9 cellular contexts compared by ENCODE assay signal in the genomic region with DNA sequence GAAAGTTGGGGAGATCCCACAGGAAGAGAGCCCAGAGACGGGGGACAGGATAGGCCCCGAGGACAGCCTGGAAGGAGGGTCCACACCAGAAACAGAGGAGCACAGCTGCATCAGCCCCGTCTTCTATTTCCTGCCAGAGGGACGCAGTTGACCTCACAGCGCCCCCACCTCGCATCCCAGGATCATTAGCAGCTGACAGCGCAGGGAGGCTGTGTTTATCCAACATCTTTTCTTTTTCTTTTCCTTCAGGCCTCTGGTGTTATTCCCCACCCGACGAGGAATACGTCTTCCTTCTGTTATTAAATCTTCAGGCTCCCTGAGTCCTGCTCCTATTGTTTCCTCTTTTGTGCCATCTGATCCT.
DNase-seq lines count a peak whose midpoint lies in the region; ATAC-seq, FAIRE-seq and TF ChIP-seq lines count a peak whose summit lies in the region.
"Had no signal": no experiment of that assay in that cellular context is flagged by ENCODE, and none has a peak within 500 bp of the region (broad histone marks: within the 10 kb centered on the region; RNA-seq: fewer than 3 reads in every experiment).

No MANE protein-coding gene starts in this region.

- in situ Hi-C loops in astrocyte of the cerebellum (cut with HindIII; ENCODE audit: low sequenced_read_pairs), result no loop called here

- peak overlapping the region; percentile 69 for H3K4me3 ChIP-seq in BE2C (ENCODE audit: low read depth, low read length)
- H3K4me3 ChIP-seq in astrocyte of the cerebellum (ENCODE audit: low read depth, low read length), result peak overlapping the region; percentile 42
- peak overlapping the region; percentile 47 to 70 for H3K4me3 ChIP-seq in kidney (ENCODE audit: low read length in 2 of 2)
- peak overlapping the region; percentile 25 for H3K4me3 ChIP-seq in thymus (ENCODE audit: low read length)

- intact Hi-C loops in kidney (cut with DNase I), result no loop called here

- TF ChIP-seq CTCF in BE2C (IDR thresholded peaks at IDR 0.05; ENCODE audit: low read depth, low read length), result peak; percentile 35; the same call in 1 of the 2 replicates
- peak; percentile 22 for TF ChIP-seq CTCF in astrocyte of the cerebellum (IDR thresholded peaks at IDR 0.05; ENCODE audit: low read depth, low read length, missing control alignments)
- no peak for TF ChIP-seq CTCF in kidney (IDR thresholded peaks at IDR 0.05; ENCODE audit: borderline replicate concordance, extremely low read depth, insufficient read depth)

- FAIRE-seq in kidney (lab: Jason Lieb, UNC), result no peak
- FAIRE-seq: islet of Langerhans had no signal

- H3K27ac ChIP-seq in kidney (ENCODE audit: low read depth in 2 of 2, low read length in 2 of 2) (peak overlapping the region; percentile 27 to 38), thymus (ENCODE audit: low read depth) (no peak overlapping the region)

- DNase-seq in BE2C (peak; percentile 31), astrocyte of the cerebellum (ENCODE audit: low read depth) (no peak), kidney (no peak), HUDEP-2 (lab: John Stamatoyannopoulos, UW; ENCODE audit: unreplicated experiment in 76 of 76) (no peak), 8988T (no peak)

- H3K4me1 ChIP-seq in BE2C, result no peaks in the 10 kb centered on the region
- peaks cover 0 to 3% of the 10 kb centered on the region in 2 donors for H3K4me1 ChIP-seq in kidney (ENCODE audit: control insufficient read depth in 1 of 2, insufficient read depth in 1 of 2, low read depth in 1 of 2, low read length in 2 of 2)
- H3K4me1 ChIP-seq in thymus (ENCODE audit: control insufficient read depth, insufficient read depth, low read length), result no peaks in the 10 kb centered on the region

- ATAC-seq in GM18909 (IDR thresholded peaks at IDR 0.05; ENCODE audit: poor library complexity, unreplicated experiment) (peak; percentile 57), HG03196 (IDR thresholded peaks at IDR 0.05; ENCODE audit: unreplicated experiment) (peak; percentile 54)

- H3K9ac ChIP-seq in kidney (ENCODE audit: low read length in 2 of 2), result peak overlapping the region in 1 of 2 donors; percentile 5

- 5% methylated on average over 10 of the region's 10 CpGs for WGBS in thymus

- H3K27me3 ChIP-seq in BE2C (peaks cover 14% of the 10 kb centered on the region), thymus (ENCODE audit: control insufficient read depth, insufficient read depth) (no peaks in the 10 kb centered on the region)

- no peaks in the 10 kb centered on the region for H3K9me3 ChIP-seq in BE2C
- H3K9me3 ChIP-seq in kidney (ENCODE audit: control insufficient read depth in 1 of 2, low read length in 2 of 2), result no peaks in the 10 kb centered on the region
- no peaks in the 10 kb centered on the region for H3K9me3 ChIP-seq in thymus (ENCODE audit: control insufficient read depth)

- no peaks in the 10 kb centered on the region for H3K36me3 ChIP-seq in BE2C
- H3K36me3 ChIP-seq in kidney (ENCODE audit: control insufficient read depth in 1 of 2, insufficient read depth in 2 of 2, low read length in 2 of 2), result no peaks in the 10 kb centered on the region
- no peaks in the 10 kb centered on the region for H3K36me3 ChIP-seq in thymus (ENCODE audit: control insufficient read depth, insufficient read depth)
